In the genomic region with DNA sequence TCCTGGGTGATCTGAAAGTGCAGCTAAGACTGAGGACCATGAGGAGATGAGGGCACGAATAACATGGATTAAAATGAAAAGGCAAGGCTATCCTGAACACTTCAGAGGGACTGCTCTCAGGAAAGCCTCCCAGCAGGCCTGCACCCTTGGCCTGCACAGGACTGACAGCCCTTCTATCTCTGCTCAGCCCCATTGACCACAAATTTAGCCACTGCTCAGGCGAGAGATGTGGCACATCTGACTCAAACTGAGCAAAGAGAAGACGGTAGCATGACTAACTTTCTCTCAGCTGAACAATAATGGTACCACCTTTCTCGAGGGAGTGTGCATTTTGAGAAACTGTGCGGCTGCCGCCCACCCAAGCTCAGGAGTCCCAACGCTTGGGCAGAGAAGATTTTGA, we compare ENCODE assay signal across 13 cellular contexts.
DNase-seq lines count a peak whose midpoint lies in the region; ATAC-seq and TF ChIP-seq lines count a peak whose summit lies in the region.
"Had no signal": no experiment of that assay in that cellular context is flagged by ENCODE, and none has a peak within 500 bp of the region (broad histone marks: within the 10 kb centered on the region; RNA-seq: fewer than 3 reads in every experiment).

No MANE protein-coding gene starts in this region.

- H3K27me3 Mint-ChIP-seq in activated CD4-positive, alpha-beta memory T cell treated with anti-CD3 and anti-CD28 coated beads for 36 hours, result peaks cover 4% of the 10 kb centered on the region
- H3K27me3 Mint-ChIP-seq: activated CD4-positive, alpha-beta T cell treated with anti-CD3 and anti-CD28 coated beads, Interleukin-2, amount 10 ng/mL, durations not matched to agents 7 days and 5 days had no signal

- intact Hi-C loops in activated CD4-positive, alpha-beta memory T cell treated with anti-CD3 and anti-CD28 coated beads for 36 hours (cut with micrococcal nuclease), result loop anchor here (1.0 to 10.0 kb wide), 10 partner anchors 19 to 1669 kb away; a partner anchor contains a TSS

- POLR2A ChIA-PET in activated CD4-positive, alpha-beta memory T cell treated with anti-CD3 and anti-CD28 coated beads for 36 hours (lab: Charles Lee), result interaction anchor here (0.6 to 1.6 kb wide), 4 partner anchors 61 to 891 kb away, joined by 3 to 8 read pairs (median 4); a partner anchor contains a TSS

- peak overlapping the region; percentile 81 for H3K27ac Mint-ChIP-seq in activated CD4-positive, alpha-beta memory T cell treated with anti-CD3 and anti-CD28 coated beads for 36 hours
- H3K27ac Mint-ChIP-seq: activated CD4-positive, alpha-beta T cell treated with anti-CD3 and anti-CD28 coated beads, Interleukin-2, amount 10 ng/mL, durations not matched to agents 7 days and 5 days; CD4-positive, alpha-beta T cell had no signal

- no peak for TF ChIP-seq POLR2A in GM18505 (IDR thresholded peaks at IDR 0.05; ENCODE audit: borderline replicate concordance, extremely low read depth, insufficient read depth, insufficient read length)

- H3K4me1 Mint-ChIP-seq in activated CD4-positive, alpha-beta memory T cell treated with anti-CD3 and anti-CD28 coated beads for 36 hours (ENCODE audit: low read depth), result peaks cover 41% of the 10 kb centered on the region

- H3K36me3 Mint-ChIP-seq in activated CD4-positive, alpha-beta memory T cell treated with anti-CD3 and anti-CD28 coated beads for 36 hours, result peaks cover 8% of the 10 kb centered on the region

- ATAC-seq in GM18505 (IDR thresholded peaks at IDR 0.05; ENCODE audit: unreplicated experiment), result peak; percentile 55
- peak; percentile 58 for ATAC-seq in GM19351 (IDR thresholded peaks at IDR 0.05; ENCODE audit: unreplicated experiment)
- peak; percentile 61 for ATAC-seq in HG02870 (IDR thresholded peaks at IDR 0.05; ENCODE audit: unreplicated experiment)
- ATAC-seq in HG03175 (IDR thresholded peaks at IDR 0.05; ENCODE audit: unreplicated experiment), result no peak
- ATAC-seq: body of pancreas, sciatic nerve had no signal

- DNase-seq in activated CD4-positive, alpha-beta memory T cell treated with anti-CD3 and anti-CD28 coated beads for 36 hours, result peak; percentile 78
- DNase-seq in NCI-H510A treated with DMSO at 0.1 percent for 48 hours (lab: John Stamatoyannopoulos, UW), result no peak
- no peak for DNase-seq in NCI-H2196 (lab: John Stamatoyannopoulos, UW; ENCODE audit: unreplicated experiment)
- DNase-seq in retina, result no peak
- DNase-seq: activated CD4-positive, alpha-beta T cell treated with anti-CD3 and anti-CD28 coated beads, Interleukin-2, amount 10 ng/mL, durations not matched to agents 7 days and 5 days; body of pancreas; CD4-positive, alpha-beta T cell; NCI-H446 treated with DMSO at 0.1 percent for 48 hours had no signal

- peaks cover 10% of the 10 kb centered on the region for H3K9me3 Mint-ChIP-seq in activated CD4-positive, alpha-beta memory T cell treated with anti-CD3 and anti-CD28 coated beads for 36 hours
- H3K9me3 Mint-ChIP-seq: activated CD4-positive, alpha-beta T cell treated with anti-CD3 and anti-CD28 coated beads, Interleukin-2, amount 10 ng/mL, durations not matched to agents 7 days and 5 days; CD4-positive, alpha-beta T cell had no signal

- peak overlapping the region; percentile 44 for H3K4me3 Mint-ChIP-seq in activated CD4-positive, alpha-beta memory T cell treated with anti-CD3 and anti-CD28 coated beads for 36 hours
- H3K4me3 Mint-ChIP-seq: activated CD4-positive, alpha-beta T cell treated with anti-CD3 and anti-CD28 coated beads, Interleukin-2, amount 10 ng/mL, durations not matched to agents 7 days and 5 days; CD4-positive, alpha-beta T cell had no signal

- CTCF ChIA-PET in activated CD4-positive, alpha-beta memory T cell treated with anti-CD3 and anti-CD28 coated beads for 36 hours (lab: Charles Lee), result interaction anchor here (0.8 to 2.0 kb wide), 5 partner anchors 9 to 430 kb away, joined by 3 to 5 read pairs (median 3); no protein-coding TSS in a partner anchor
